In the genomic region with DNA sequence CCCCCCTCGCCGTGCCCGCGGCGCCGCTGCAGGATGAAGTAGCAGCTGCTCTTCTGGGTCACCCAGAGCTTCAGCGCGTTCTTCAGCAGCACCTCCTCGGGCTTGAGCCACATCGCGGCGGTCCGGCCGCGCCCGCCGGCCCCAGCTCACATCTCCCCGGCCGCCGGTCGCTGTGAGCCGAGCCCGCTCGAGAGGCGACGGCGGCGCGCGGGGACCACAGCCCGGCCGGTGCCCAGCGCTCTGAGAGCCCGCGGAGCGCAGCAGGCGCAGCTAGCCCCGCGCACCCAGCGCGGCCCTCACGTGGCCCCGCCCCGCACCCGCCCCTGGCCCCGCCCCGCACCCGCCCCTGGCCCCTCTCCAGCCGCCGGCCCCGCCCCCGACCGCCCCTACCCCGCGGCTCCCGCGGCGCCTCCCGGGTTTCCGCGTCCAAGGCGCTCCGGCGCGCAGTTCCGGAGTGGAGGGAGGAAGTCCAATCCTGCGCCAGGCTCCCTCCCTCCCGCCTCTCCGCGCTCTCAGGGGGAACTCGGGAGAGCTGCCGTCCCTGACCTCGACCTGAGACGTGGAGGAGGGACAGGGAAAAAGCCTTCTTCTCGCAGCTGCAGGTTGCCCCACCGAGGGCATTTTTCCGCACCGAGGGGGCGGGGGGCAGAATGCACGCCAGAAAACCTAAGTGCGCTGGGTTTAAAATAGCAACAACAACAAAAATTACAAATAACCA, we compare ENCODE assay signal across 1 cellular context.
TF ChIP-seq lines count a peak whose summit lies in the region.

A gene (minus strand): TSS at position 242 of the 718 bp plus-strand sequence. CDS start 129 bp downstream, at position 113.

TF ChIP-seq in GM12878, 131 proteins besides CTCF, POLR2A, EP300 and RAD21 (continued from another document):
- TF ChIP-seq, protein P1, sequence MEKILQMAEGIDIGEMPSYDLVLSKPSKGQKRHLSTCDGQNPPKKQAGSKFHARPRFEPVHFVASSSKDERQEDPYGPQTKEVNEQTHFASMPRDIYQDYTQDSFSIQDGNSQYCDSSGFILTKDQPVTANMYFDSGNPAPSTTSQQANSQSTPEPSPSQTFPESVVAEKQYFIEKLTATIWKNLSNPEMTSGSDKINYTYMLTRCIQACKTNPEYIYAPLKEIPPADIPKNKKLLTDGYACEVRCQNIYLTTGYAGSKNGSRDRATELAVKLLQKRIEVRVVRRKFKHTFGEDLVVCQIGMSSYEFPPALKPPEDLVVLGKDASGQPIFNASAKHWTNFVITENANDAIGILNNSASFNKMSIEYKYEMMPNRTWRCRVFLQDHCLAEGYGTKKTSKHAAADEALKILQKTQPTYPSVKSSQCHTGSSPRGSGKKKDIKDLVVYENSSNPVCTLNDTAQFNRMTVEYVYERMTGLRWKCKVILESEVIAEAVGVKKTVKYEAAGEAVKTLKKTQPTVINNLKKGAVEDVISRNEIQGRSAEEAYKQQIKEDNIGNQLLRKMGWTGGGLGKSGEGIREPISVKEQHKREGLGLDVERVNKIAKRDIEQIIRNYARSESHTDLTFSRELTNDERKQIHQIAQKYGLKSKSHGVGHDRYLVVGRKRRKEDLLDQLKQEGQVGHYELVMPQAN (conservative IDR thresholded peaks at IDR 0.05) = 0 out of 2 replicates have a peak, but pooled peaks have one; percentile 34
- TF ChIP-seq BACH1 (IDR thresholded peaks at IDR 0.05; ENCODE audit: borderline replicate concordance) (0 out of 2 replicates have a peak, but pooled peaks have one; percentile 19), LARP7 (IDR thresholded peaks at IDR 0.05) (0 out of 2 replicates have a peak, but pooled peaks have one; percentile 16), CEBPB (IDR thresholded peaks at IDR 0.05; ENCODE audit: borderline replicate concordance in 1 of 2, low read depth in 2 of 2, low read length in 2 of 2) (no peak)
TF ChIP-seq in GM12878: peak in this region for 7.
